ENCODE assay signal across 20 cellular contexts in genomic region chr3:188905991-188906635, GRCh38.
DNase-seq lines count a peak whose midpoint lies in the region; ATAC-seq, FAIRE-seq and TF ChIP-seq lines count a peak whose summit lies in the region.
"Had no signal": no experiment of that assay in that cellular context is flagged by ENCODE, and none has a peak within 500 bp of the region (broad histone marks: within the 10 kb centered on the region; RNA-seq: fewer than 3 reads in every experiment).

No MANE protein-coding gene starts in this region.

- no peak for TF ChIP-seq EP300 in H1 (IDR thresholded peaks at IDR 0.05; ENCODE audit: borderline replicate concordance in 1 of 2, low read depth in 2 of 2, low read length in 2 of 2)
- TF ChIP-seq EP300 in HepG2 (IDR thresholded peaks at IDR 0.05; ENCODE audit: low read depth in 2 of 2, low read length in 2 of 2) = no peak
- TF ChIP-seq EP300 in HepG2 (CRISPR knock-in tag; IDR thresholded peaks at IDR 0.05; ENCODE audit: borderline replicate concordance) = no peak

- TF ChIP-seq CTCF in H1 (IDR thresholded peaks at IDR 0.05; ENCODE audit: control extremely low read depth in 1 of 3, insufficient read depth in 1 of 3, low read depth in 1 of 3, low read length in 3 of 3) (no peak), thoracic aorta (IDR thresholded peaks at IDR 0.05) (no peak), HepG2 (CRISPR knock-in tag; IDR thresholded peaks at IDR 0.05) (no peak)

- H3K23ac ChIP-seq in H1 (ENCODE audit: insufficient read length) = no peak overlapping the region

- TF ChIP-seq RAD21 in H1 (IDR thresholded peaks at IDR 0.05 in 1 of 2, conservative IDR thresholded peaks at IDR 0.05 in 1 of 2; ENCODE audit: low read depth in 2 of 2, low read length in 2 of 2) (no peak), HepG2 (CRISPR knock-in tag; IDR thresholded peaks at IDR 0.05) (no peak)

- no peak overlapping the region for H3K18ac ChIP-seq in H1 (ENCODE audit: extremely low read depth, low read length)

- no peak overlapping the region for H2BK15ac ChIP-seq in H1 (ENCODE audit: low read length)

- H3K23me2 ChIP-seq in H1 (ENCODE audit: low read depth, low read length) = no peaks in the 10 kb centered on the region

- no peak overlapping the region for H4K91ac ChIP-seq in H1 (replicated peaks; ENCODE audit: insufficient read length, low read length)

- CTCF ChIA-PET in H1 (lab: Charles Lee; ENCODE audit: partially characterized antibody) (interaction anchor here (0.6 to 1.4 kb wide), 6 partner anchors 9 to 644 kb away, joined by 3 to 4 read pairs (median 4); no protein-coding TSS in a partner anchor), HepG2 (lab: Yijun Ruan, JAX; ENCODE audit: low intra/inter-chr PET ratio, low total read pairs) (no interaction called here)

- H2BK20ac ChIP-seq in H1 (ENCODE audit: low read length) = no peak overlapping the region

- H4K8ac ChIP-seq in H1 (ENCODE audit: extremely low read depth, insufficient read depth, low read length) = no peak overlapping the region

- H3K79me2 ChIP-seq in H1 (ENCODE audit: control insufficient read depth in 1 of 2, insufficient read depth in 2 of 2, low read length in 2 of 2) (no peaks in the 10 kb centered on the region), HepG2 (ENCODE audit: insufficient read depth, low read length) (no peaks in the 10 kb centered on the region)
- H3K79me2 ChIP-seq: hepatocyte had no signal

- ATAC-seq in thoracic aorta (ENCODE audit: insufficient number of reproducible peaks, low FRiP score, low read depth) (peak; percentile 24), HepG2 (no peak)
- ATAC-seq: natural killer cell treated with Interleukin-12 subunit alpha and Interleukin-12 subunit beta and Interleukin-15 and Interleukin-18, amount 100 ng/mL, for 72 hours; psoas muscle had no signal

- no peak overlapping the region for H3K56ac ChIP-seq in H1 (replicated peaks; ENCODE audit: insufficient read length, low read depth, low read length)

- H3K9ac ChIP-seq in H1 (replicated peaks in 1 of 4; ENCODE audit: extremely low read depth in 1 of 4, low read depth in 3 of 4, low read length in 3 of 4) (no peak overlapping the region), HepG2 (ENCODE audit: insufficient read depth, low read depth, low read length) (no peak overlapping the region)
- H3K9ac ChIP-seq: GM23248 had no signal

- no peaks in the 10 kb centered on the region for H3K79me1 ChIP-seq in H1 (ENCODE audit: low read depth, low read length)

- no peak overlapping the region for H2AK5ac ChIP-seq in H1 (ENCODE audit: low read depth, low read length)

- no peak overlapping the region for H3K14ac ChIP-seq in H1 (ENCODE audit: insufficient read length)

- intact Hi-C loops in HepG2 (cut with micrococcal nuclease; ENCODE audit: unreplicated experiment) = no loop called here

- in situ Hi-C loops in HepG2 (cut with HindIII; ENCODE audit: extremely low pct_ligation_motif_present, low pct_unique_long_range_greater_than_20kb) = no loop called here

- no peak overlapping the region for H2BK120ac ChIP-seq in H1 (replicated peaks; ENCODE audit: low read depth, low read length)

- no peaks in the 10 kb centered on the region for H3K27me3 ChIP-seq in MG63
- no peaks in the 10 kb centered on the region for H3K27me3 ChIP-seq in H1 (replicated peaks in 1 of 4; ENCODE audit: control insufficient read depth in 3 of 4, extremely low read depth in 1 of 4, insufficient read depth in 3 of 4, low read length in 3 of 4)
- no peaks in the 10 kb centered on the region for H3K27me3 ChIP-seq in thoracic aorta (replicated peaks; ENCODE audit: insufficient read depth)
- no peaks in the 10 kb centered on the region for H3K27me3 ChIP-seq in HepG2 (ENCODE audit: control insufficient read depth in 1 of 2, insufficient read depth in 2 of 2, low read length in 2 of 2)
- H3K27me3 ChIP-seq: hepatocyte had no signal

- H3K9me3 ChIP-seq in MG63 (no peaks in the 10 kb centered on the region), H1 (ENCODE audit: insufficient read depth in 2 of 2, low read depth in 1 of 2, low read length in 1 of 2) (no peaks in the 10 kb centered on the region), thoracic aorta (no peaks in the 10 kb centered on the region), HepG2 (ENCODE audit: low read length) (no peaks in the 10 kb centered on the region)

- DNase-seq in MG63 (peak; percentile 67), H1 (ENCODE audit: low read depth in 1 of 2, low spot score in 2 of 2) (peak in 1 of 2 experiments; percentile 10), midbrain (lab: John Stamatoyannopoulos, UW) (peak; percentile 75), thoracic aorta (ENCODE audit: low spot score) (no peak), NCI-H524 (lab: John Stamatoyannopoulos, UW) (no peak), retina (no peak), HepG2 (ENCODE audit: low spot score) (no peak)
- DNase-seq: activated CD4-positive, alpha-beta memory T cell treated with anti-CD3 and anti-CD28 coated beads for 36 hours; activated naive CD4-positive, alpha-beta T cell treated with Interleukin-2 at 50 U/mL for 16 hours; aorta; EL; endodermal cell; GM23248; mesendoderm; NCI-H1417; psoas muscle had no signal

- H4K20me1 ChIP-seq in H1 (replicated peaks in 1 of 2; ENCODE audit: control insufficient read depth in 1 of 2, insufficient read depth in 2 of 2, low read length in 2 of 2) (no peaks in the 10 kb centered on the region), HepG2 (ENCODE audit: insufficient read depth, low read length) (no peaks in the 10 kb centered on the region)

- H2AFZ ChIP-seq in H1 (ENCODE audit: low read length) (no peak overlapping the region), HepG2 (ENCODE audit: low read length) (no peak overlapping the region)
- H2AFZ ChIP-seq: GM23248, hepatocyte had no signal

- H2BK12ac ChIP-seq in H1 (ENCODE audit: low read depth, low read length) = no peak overlapping the region

- H3K27ac ChIP-seq in H1 (ENCODE audit: low read depth, low read length) = no peak overlapping the region
- peak overlapping the region in 1 of 2 donors; percentile 25 for H3K27ac ChIP-seq in thoracic aorta
- H3K27ac ChIP-seq in HepG2 (ENCODE audit: extremely low read length, insufficient read depth, low read length) = no peak overlapping the region
- H3K27ac ChIP-seq: GM23248, hepatocyte, psoas muscle, VCaP had no signal

- no peak overlapping the region for H3K4ac ChIP-seq in H1 (replicated peaks; ENCODE audit: insufficient read length, low read depth, low read length)

- no peak overlapping the region for H4K5ac ChIP-seq in H1 (ENCODE audit: insufficient read length, low read depth, low read length)

- H3K4me1 ChIP-seq in H1 (replicated peaks in 1 of 4; ENCODE audit: control insufficient read depth in 3 of 4, insufficient read depth in 4 of 4, low read length in 3 of 4) = peaks cover 0 to 8% (median 1%) of the 10 kb centered on the region in 4 experiments; a peak in 2 of 7 replicates
- H3K4me1 ChIP-seq in thoracic aorta (ENCODE audit: control insufficient read depth in 1 of 2, low read depth in 2 of 2) = peaks cover 7 to 21% of the 10 kb centered on the region in 2 donors
- H3K4me1 ChIP-seq in HepG2 (ENCODE audit: insufficient read depth, low read length) = peaks cover 10% of the 10 kb centered on the region; the same call in 1 of the 2 replicates
- H3K4me1 ChIP-seq: psoas muscle had no signal

- TF ChIP-seq POLR2A in H1 (IDR thresholded peaks at IDR 0.05; ENCODE audit: control extremely low read depth in 1 of 2, low read depth in 2 of 2, low read length in 2 of 2) = no peak
- TF ChIP-seq POLR2A in HepG2 (IDR thresholded peaks at IDR 0.05; ENCODE audit: insufficient read depth in 1 of 2, low read depth in 2 of 2, low read length in 2 of 2) = no peak

- H3K36me3 ChIP-seq in MG63 (no peaks in the 10 kb centered on the region), H1 (ENCODE audit: control insufficient read depth in 2 of 4, insufficient read depth in 4 of 4, low read length in 3 of 4) (no peaks in the 10 kb centered on the region), thoracic aorta (no peaks in the 10 kb centered on the region), HepG2 (replicated peaks in 1 of 2; ENCODE audit: control insufficient read depth in 1 of 2, insufficient read depth in 2 of 2, low read length in 2 of 2) (no peaks in the 10 kb centered on the region)

- 57% methylated on average over 10 of the region's 10 CpGs; no CpG with 5 or more reads in 1 of the 2 experiments for WGBS in H1 (ENCODE audit: extremely low coverage in 1 of 2, insufficient coverage in 1 of 2, insufficient read length in 1 of 2, insufficient replicate concordance in 2 of 2, low coverage in 1 of 2, low lambda C conversion rate in 2 of 2, missing lambda C conversion rate in 1 of 2), 2 experiments
- WGBS in HepG2 (ENCODE audit: low lambda C conversion rate) = 92% methylated on average over 6 of the region's 10 CpGs

- no peak overlapping the region for H2BK5ac ChIP-seq in H1 (ENCODE audit: low read depth, low read length)

- H3K4me2 ChIP-seq in H1 (ENCODE audit: insufficient read depth in 1 of 2, low read depth in 2 of 2, low read length in 2 of 2) = peak overlapping the region; percentile 22 to 26; a peak in 3 of 4 replicates
- H3K4me2 ChIP-seq in HepG2 (ENCODE audit: low read depth, low read length) = no peak overlapping the region
- H3K4me2 ChIP-seq: hepatocyte, smooth muscle cell had no signal

- no TSS peak for BruUV-seq in HepG2 (replicated peaks; lab: Mats Ljungman, UMichigan)

- FAIRE-seq in H1 (lab: Jason Lieb, UNC) (no peak), HepG2 (lab: Jason Lieb, UNC) (no peak)

- H3K4me3 ChIP-seq in MG63 (no peak overlapping the region), H1 (ENCODE audit: extremely low read depth in 1 of 4, insufficient read depth in 2 of 4, low read depth in 3 of 4, low read length in 4 of 4) (no peak overlapping the region), thoracic aorta (no peak overlapping the region), HepG2 (replicated peaks in 1 of 3; ENCODE audit: insufficient read depth in 1 of 3, low read depth in 2 of 3, low read length in 3 of 3) (no peak overlapping the region)
- H3K4me3 ChIP-seq: GM23248, hepatocyte, psoas muscle, smooth muscle cell had no signal

- POLR2A ChIA-PET in H1 (lab: Charles Lee; ENCODE audit: partially characterized antibody) (no interaction called here), HepG2 (lab: Yijun Ruan, JAX) (no interaction called here)

TF ChIP-seq in H1, 55 proteins besides CTCF, POLR2A, EP300 and RAD21 (continues in another document):
- TF ChIP-seq KDM5A (IDR thresholded peaks at IDR 0.05; ENCODE audit: low read length) = no peak
- no peak for TF ChIP-seq SRF (IDR thresholded peaks at IDR 0.05; ENCODE audit: low read depth, low read length)
- TF ChIP-seq GTF2F1 (IDR thresholded peaks at IDR 0.05; ENCODE audit: borderline replicate concordance, low read depth, low read length) = no peak
- TF ChIP-seq SIRT6 (IDR thresholded peaks at IDR 0.05; ENCODE audit: low read length) = no peak
- TF ChIP-seq YY1 (IDR thresholded peaks at IDR 0.05; ENCODE audit: low read depth, low read length) = 0 out of 2 replicates have a peak, but pooled peaks have one; percentile 60

TF ChIP-seq in HepG2, 621 proteins besides CTCF, POLR2A, EP300 and RAD21 (continues in another document):
- TF ChIP-seq FOXK2 (IDR thresholded peaks at IDR 0.05) (no peak), SRSF4 (IDR thresholded peaks at IDR 0.05; ENCODE audit: low read depth, low read length, poor library complexity, severe bottlenecking) (no peak), U2AF2 (IDR thresholded peaks at IDR 0.05; ENCODE audit: low read depth, low read length) (no peak), NCOA1 (CRISPR knock-in tag; IDR thresholded peaks at IDR 0.05) (no peak), MIER3 (CRISPR knock-in tag; IDR thresholded peaks at IDR 0.05; ENCODE audit: borderline replicate concordance) (no peak)

Comparison
In these comparisons a context has a peak if more than half of its experiments do, and no peak if none do; other contexts are left out.
1. DNase-seq: peak in MG63 (single experiment) and midbrain (single experiment); none in thoracic aorta (single experiment), NCI-H524 (0 of 2), retina (single experiment) and HepG2 (single experiment).